In the genomic region with DNA sequence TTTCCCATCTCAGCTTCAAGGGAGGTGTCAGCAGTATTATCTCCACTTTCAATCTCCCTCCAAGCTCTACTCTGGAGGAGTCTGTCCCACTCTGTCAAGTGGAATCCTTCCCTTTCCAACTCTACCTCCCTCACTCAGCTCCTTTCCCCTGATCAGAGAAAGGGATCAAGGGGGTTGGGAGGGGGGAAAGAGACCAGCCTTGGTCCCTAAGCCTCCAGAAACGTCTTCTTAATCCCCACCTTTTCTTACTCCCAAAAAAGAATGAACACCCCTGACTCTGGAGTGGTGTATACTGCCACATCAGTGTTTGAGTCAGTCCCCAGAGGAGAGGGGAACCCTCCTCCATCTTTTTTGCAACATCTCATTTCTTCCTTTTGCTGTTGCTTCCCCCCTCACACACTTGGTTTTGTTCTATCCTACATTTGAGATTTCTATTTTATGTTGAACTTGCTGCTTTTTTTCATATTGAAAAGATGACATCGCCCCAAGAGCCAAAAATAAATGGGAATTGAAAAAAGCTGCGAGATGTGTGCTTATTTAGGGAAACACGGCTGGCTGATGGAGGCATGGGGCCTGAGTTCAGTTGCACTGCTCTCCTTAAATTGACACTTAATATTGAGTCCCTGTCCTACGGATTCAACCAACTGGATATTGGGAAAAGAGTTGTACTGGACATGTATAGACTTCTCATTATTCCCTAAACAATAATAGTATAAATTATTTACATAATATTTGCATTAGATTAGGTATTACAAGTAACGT, we compare ENCODE assay signal across 1 cellular context.
TF ChIP-seq lines count a peak whose summit lies in the region.

No MANE protein-coding gene starts in this region.

TF ChIP-seq in H1, 55 proteins besides CTCF, POLR2A, EP300 and RAD21:
- TF ChIP-seq POU5F1 (IDR thresholded peaks at IDR 0.05; ENCODE audit: low read depth, low read length) = no peak
- no peak for TF ChIP-seq YY1 (IDR thresholded peaks at IDR 0.05; ENCODE audit: low read depth, low read length)
- peak; percentile 92; the same call in 1 of the 2 replicates for TF ChIP-seq POLR2AphosphoS5 (IDR thresholded peaks at IDR 0.05; ENCODE audit: low read depth, low read length)
- TF ChIP-seq, protein P1, sequence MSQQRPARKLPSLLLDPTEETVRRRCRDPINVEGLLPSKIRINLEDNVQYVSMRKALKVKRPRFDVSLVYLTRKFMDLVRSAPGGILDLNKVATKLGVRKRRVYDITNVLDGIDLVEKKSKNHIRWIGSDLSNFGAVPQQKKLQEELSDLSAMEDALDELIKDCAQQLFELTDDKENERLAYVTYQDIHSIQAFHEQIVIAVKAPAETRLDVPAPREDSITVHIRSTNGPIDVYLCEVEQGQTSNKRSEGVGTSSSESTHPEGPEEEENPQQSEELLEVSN (IDR thresholded peaks at IDR 0.05) = no peak
- TF ChIP-seq SIN3A (conservative IDR thresholded peaks at IDR 0.05 in 1 of 2, IDR thresholded peaks at IDR 0.05 in 1 of 2; ENCODE audit: low read depth in 1 of 2, low read length in 2 of 2) = peak in 1 of 2 experiments; percentile 81; a peak in 1 of 4 replicates
- peak; percentile 44; the same call in 1 of the 2 replicates for TF ChIP-seq ATF2 (IDR thresholded peaks at IDR 0.05; ENCODE audit: low read length)
- no peak for TF ChIP-seq KDM5A (IDR thresholded peaks at IDR 0.05; ENCODE audit: low read length)
- TF ChIP-seq SP1 (IDR thresholded peaks at IDR 0.05; ENCODE audit: low read depth, low read length) = peak; percentile 51; the same call in 1 of the 2 replicates
